Comparison of ENCODE assay signal across 20 cellular contexts in the genomic region with DNA sequence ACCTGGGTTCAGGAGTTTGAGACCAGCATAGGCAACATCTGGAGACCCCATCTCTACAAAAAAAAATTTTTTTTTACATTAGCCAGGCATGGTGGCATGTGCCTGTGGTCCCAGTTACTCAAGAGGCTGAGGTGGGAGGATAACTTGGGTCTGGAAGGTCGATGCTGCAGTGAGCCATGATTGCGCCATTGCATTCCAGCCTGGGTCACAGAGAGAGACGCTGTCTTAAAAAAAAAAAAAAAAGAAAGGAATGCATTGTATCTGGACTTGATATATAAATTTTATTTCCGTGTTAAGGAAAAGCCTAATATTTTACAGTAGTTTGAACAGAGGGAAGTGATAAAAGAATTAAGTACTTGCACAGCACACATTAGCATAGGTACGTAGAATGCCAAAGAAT.
"Had no signal": no experiment of that assay in that cellular context is flagged by ENCODE, and none has a peak within 500 bp of the region (broad histone marks: within the 10 kb centered on the region; RNA-seq: fewer than 3 reads in every experiment).

No MANE protein-coding gene starts in this region.

- H3K27me3 ChIP-seq: adrenal gland, esophagus muscularis mucosa, ovary, suprapubic skin, transverse colon, vagina had no signal

- H3K4me1 ChIP-seq: adrenal gland, esophagus muscularis mucosa, psoas muscle, suprapubic skin, transverse colon, vagina had no signal

- H3K36me3 ChIP-seq: adrenal gland, cardiac muscle cell, esophagus muscularis mucosa, ovary, suprapubic skin, transverse colon, vagina had no signal

- H3K9me3 ChIP-seq: adrenal gland, esophagus muscularis mucosa, ovary, psoas muscle, suprapubic skin, transverse colon had no signal

- H3K27ac ChIP-seq: adrenal gland, cardiac muscle cell, esophagus muscularis mucosa, ovary, psoas muscle, suprapubic skin, transverse colon, vagina had no signal

- ATAC-seq: activated CD4-positive, alpha-beta T cell treated with anti-CD3 and anti-CD28 coated beads for 36 hours; naive thymus-derived CD8-positive, alpha-beta T cell; psoas muscle; right cardiac atrium; WTC11 had no signal

- DNase-seq: activated CD4-positive, alpha-beta T cell treated with anti-CD3 and anti-CD28 coated beads for 36 hours; activated CD4-positive, alpha-beta T cell treated with anti-CD3 and anti-CD28 coated beads, Interleukin-2, amount 50 U/mL, for 48 hours; activated gamma-delta T cell; adrenal gland; dermis blood vessel endothelial cell; effector memory CD4-positive, alpha-beta T cell; immature natural killer cell; naive thymus-derived CD8-positive, alpha-beta T cell; ovary; psoas muscle; right cardiac atrium; small intestine; stimulated activated CD4-positive, alpha-beta T cell treated with anti-CD3 and anti-CD28 coated beads, Interleukin-15, amount 100 ng/mL, for 24 hours; stimulated activated CD4-positive, alpha-beta T cell treated with anti-CD3 and anti-CD28 coated beads, Interleukin-2, amount 100 ng/mL, for 48 hours; transverse colon had no signal

- H3K4me3 ChIP-seq: adrenal gland, cardiac muscle cell, esophagus muscularis mucosa, ovary, psoas muscle, suprapubic skin, transverse colon, vagina had no signal
